In genomic region chr16:30535777-30536190, GRCh38 we compare ENCODE assay signal across 1 cellular context.
TF ChIP-seq lines count a peak whose summit lies in the region.

No MANE protein-coding gene starts in this region.

TF ChIP-seq in HepG2, 621 proteins besides CTCF, POLR2A, EP300 and RAD21 (continued from another document and continues in another):
- TF ChIP-seq, protein P1, sequence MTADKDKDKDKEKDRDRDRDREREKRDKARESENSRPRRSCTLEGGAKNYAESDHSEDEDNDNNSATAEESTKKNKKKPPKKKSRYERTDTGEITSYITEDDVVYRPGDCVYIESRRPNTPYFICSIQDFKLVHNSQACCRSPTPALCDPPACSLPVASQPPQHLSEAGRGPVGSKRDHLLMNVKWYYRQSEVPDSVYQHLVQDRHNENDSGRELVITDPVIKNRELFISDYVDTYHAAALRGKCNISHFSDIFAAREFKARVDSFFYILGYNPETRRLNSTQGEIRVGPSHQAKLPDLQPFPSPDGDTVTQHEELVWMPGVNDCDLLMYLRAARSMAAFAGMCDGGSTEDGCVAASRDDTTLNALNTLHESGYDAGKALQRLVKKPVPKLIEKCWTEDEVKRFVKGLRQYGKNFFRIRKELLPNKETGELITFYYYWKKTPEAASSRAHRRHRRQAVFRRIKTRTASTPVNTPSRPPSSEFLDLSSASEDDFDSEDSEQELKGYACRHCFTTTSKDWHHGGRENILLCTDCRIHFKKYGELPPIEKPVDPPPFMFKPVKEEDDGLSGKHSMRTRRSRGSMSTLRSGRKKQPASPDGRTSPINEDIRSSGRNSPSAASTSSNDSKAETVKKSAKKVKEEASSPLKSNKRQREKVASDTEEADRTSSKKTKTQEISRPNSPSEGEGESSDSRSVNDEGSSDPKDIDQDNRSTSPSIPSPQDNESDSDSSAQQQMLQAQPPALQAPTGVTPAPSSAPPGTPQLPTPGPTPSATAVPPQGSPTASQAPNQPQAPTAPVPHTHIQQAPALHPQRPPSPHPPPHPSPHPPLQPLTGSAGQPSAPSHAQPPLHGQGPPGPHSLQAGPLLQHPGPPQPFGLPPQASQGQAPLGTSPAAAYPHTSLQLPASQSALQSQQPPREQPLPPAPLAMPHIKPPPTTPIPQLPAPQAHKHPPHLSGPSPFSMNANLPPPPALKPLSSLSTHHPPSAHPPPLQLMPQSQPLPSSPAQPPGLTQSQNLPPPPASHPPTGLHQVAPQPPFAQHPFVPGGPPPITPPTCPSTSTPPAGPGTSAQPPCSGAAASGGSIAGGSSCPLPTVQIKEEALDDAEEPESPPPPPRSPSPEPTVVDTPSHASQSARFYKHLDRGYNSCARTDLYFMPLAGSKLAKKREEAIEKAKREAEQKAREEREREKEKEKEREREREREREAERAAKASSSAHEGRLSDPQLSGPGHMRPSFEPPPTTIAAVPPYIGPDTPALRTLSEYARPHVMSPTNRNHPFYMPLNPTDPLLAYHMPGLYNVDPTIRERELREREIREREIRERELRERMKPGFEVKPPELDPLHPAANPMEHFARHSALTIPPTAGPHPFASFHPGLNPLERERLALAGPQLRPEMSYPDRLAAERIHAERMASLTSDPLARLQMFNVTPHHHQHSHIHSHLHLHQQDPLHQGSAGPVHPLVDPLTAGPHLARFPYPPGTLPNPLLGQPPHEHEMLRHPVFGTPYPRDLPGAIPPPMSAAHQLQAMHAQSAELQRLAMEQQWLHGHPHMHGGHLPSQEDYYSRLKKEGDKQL (CRISPR knock-in tag; IDR thresholded peaks at IDR 0.05; ENCODE audit: low read depth): no peak
- TF ChIP-seq ELF1 (CRISPR knock-in tag; IDR thresholded peaks at IDR 0.05) (no peak), GTF2F1 (IDR thresholded peaks at IDR 0.05; ENCODE audit: low read length) (no peak), SNAPC4 (CRISPR knock-in tag; IDR thresholded peaks at IDR 0.05) (peak; percentile 49; the same call in 1 of the 2 replicates), ASH2L (IDR thresholded peaks at IDR 0.05; ENCODE audit: insufficient read length, low read depth, low read length) (no peak), ZNF703 (CRISPR knock-in tag; IDR thresholded peaks at IDR 0.05; ENCODE audit: borderline replicate concordance) (no peak), MTA3 (CRISPR knock-in tag; IDR thresholded peaks at IDR 0.05) (no peak), TEF (CRISPR knock-in tag; IDR thresholded peaks at IDR 0.05) (no peak), ZNF350 (CRISPR knock-in tag; IDR thresholded peaks at IDR 0.05; ENCODE audit: borderline replicate concordance, low read depth) (no peak), DR1 (CRISPR knock-in tag; IDR thresholded peaks at IDR 0.05) (no peak), PBX3 (CRISPR knock-in tag; IDR thresholded peaks at IDR 0.05; ENCODE audit: borderline replicate concordance) (no peak), ZFYVE20 (CRISPR knock-in tag; IDR thresholded peaks at IDR 0.05; ENCODE audit: borderline replicate concordance, low read depth) (no peak), ZKSCAN5 (CRISPR knock-in tag; IDR thresholded peaks at IDR 0.05) (peak; percentile 73; the same call in 1 of the 2 replicates), ZFP36L1 (CRISPR knock-in tag; IDR thresholded peaks at IDR 0.05) (no peak), SRF (IDR thresholded peaks at IDR 0.05; ENCODE audit: low read depth, low read length) (no peak), RORA (CRISPR knock-in tag; IDR thresholded peaks at IDR 0.05) (no peak), ZNF10 (CRISPR knock-in tag; IDR thresholded peaks at IDR 0.05; ENCODE audit: borderline replicate concordance, low read depth) (no peak), ZNF224 (CRISPR knock-in tag; IDR thresholded peaks at IDR 0.05) (no peak), KAT7 (CRISPR knock-in tag; IDR thresholded peaks at IDR 0.05; ENCODE audit: borderline replicate concordance) (no peak), SYNCRIP (IDR thresholded peaks at IDR 0.05; ENCODE audit: insufficient read depth, low read depth, low read length) (no peak), BRD4 (CRISPR knock-in tag; IDR thresholded peaks at IDR 0.05) (0 out of 2 replicates have a peak, but pooled peaks have one; percentile 50), ARHGAP35 (CRISPR knock-in tag; IDR thresholded peaks at IDR 0.05; ENCODE audit: borderline replicate concordance) (peak; percentile 42; the same call in 1 of the 2 replicates), NFKBIZ (CRISPR knock-in tag; IDR thresholded peaks at IDR 0.05) (no peak; the same call in 1 of the 2 replicates), ZNF263 (CRISPR knock-in tag; IDR thresholded peaks at IDR 0.05) (peak; percentile 40; the same call in 1 of the 2 replicates), KDM6A (CRISPR knock-in tag; IDR thresholded peaks at IDR 0.05; ENCODE audit: low read depth) (no peak), ZBTB1 (CRISPR knock-in tag; IDR thresholded peaks at IDR 0.05; ENCODE audit: borderline replicate concordance) (no peak), ZSCAN20 (CRISPR knock-in tag; IDR thresholded peaks at IDR 0.05; ENCODE audit: borderline replicate concordance) (no peak), ZNF850 (CRISPR knock-in tag; conservative IDR thresholded peaks at IDR 0.05) (no peak), MYC (CRISPR knock-in tag; IDR thresholded peaks at IDR 0.05; ENCODE audit: borderline replicate concordance) (peak; percentile 94), HOXA3 (CRISPR knock-in tag; IDR thresholded peaks at IDR 0.05) (peak; percentile 85), MATR3 (CRISPR knock-in tag; IDR thresholded peaks at IDR 0.05) (no peak), NKX3-1 (CRISPR knock-in tag; IDR thresholded peaks at IDR 0.05) (peak; percentile 63), HDAC2 (CRISPR knock-in tag; IDR thresholded peaks at IDR 0.05) (peak; percentile 77)
- TF ChIP-seq, protein P2, sequence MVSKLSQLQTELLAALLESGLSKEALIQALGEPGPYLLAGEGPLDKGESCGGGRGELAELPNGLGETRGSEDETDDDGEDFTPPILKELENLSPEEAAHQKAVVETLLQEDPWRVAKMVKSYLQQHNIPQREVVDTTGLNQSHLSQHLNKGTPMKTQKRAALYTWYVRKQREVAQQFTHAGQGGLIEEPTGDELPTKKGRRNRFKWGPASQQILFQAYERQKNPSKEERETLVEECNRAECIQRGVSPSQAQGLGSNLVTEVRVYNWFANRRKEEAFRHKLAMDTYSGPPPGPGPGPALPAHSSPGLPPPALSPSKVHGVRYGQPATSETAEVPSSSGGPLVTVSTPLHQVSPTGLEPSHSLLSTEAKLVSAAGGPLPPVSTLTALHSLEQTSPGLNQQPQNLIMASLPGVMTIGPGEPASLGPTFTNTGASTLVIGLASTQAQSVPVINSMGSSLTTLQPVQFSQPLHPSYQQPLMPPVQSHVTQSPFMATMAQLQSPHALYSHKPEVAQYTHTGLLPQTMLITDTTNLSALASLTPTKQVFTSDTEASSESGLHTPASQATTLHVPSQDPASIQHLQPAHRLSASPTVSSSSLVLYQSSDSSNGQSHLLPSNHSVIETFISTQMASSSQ (IDR thresholded peaks at IDR 0.05; ENCODE audit: low read depth): no peak
- TF ChIP-seq, protein P2 (CRISPR knock-in tag; IDR thresholded peaks at IDR 0.05; ENCODE audit: borderline replicate concordance): 0 out of 2 replicates have a peak, but pooled peaks have one; percentile 40
- TF ChIP-seq, protein P3, sequence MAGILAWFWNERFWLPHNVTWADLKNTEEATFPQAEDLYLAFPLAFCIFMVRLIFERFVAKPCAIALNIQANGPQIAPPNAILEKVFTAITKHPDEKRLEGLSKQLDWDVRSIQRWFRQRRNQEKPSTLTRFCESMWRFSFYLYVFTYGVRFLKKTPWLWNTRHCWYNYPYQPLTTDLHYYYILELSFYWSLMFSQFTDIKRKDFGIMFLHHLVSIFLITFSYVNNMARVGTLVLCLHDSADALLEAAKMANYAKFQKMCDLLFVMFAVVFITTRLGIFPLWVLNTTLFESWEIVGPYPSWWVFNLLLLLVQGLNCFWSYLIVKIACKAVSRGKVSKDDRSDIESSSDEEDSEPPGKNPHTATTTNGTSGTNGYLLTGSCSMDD (CRISPR knock-in tag; IDR thresholded peaks at IDR 0.05): no peak
- TF ChIP-seq, protein P4, sequence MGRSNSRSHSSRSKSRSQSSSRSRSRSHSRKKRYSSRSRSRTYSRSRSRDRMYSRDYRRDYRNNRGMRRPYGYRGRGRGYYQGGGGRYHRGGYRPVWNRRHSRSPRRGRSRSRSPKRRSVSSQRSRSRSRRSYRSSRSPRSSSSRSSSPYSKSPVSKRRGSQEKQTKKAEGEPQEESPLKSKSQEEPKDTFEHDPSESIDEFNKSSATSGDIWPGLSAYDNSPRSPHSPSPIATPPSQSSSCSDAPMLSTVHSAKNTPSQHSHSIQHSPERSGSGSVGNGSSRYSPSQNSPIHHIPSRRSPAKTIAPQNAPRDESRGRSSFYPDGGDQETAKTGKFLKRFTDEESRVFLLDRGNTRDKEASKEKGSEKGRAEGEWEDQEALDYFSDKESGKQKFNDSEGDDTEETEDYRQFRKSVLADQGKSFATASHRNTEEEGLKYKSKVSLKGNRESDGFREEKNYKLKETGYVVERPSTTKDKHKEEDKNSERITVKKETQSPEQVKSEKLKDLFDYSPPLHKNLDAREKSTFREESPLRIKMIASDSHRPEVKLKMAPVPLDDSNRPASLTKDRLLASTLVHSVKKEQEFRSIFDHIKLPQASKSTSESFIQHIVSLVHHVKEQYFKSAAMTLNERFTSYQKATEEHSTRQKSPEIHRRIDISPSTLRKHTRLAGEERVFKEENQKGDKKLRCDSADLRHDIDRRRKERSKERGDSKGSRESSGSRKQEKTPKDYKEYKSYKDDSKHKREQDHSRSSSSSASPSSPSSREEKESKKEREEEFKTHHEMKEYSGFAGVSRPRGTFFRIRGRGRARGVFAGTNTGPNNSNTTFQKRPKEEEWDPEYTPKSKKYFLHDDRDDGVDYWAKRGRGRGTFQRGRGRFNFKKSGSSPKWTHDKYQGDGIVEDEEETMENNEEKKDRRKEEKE (IDR thresholded peaks at IDR 0.05): no peak
- TF ChIP-seq, protein P5, sequence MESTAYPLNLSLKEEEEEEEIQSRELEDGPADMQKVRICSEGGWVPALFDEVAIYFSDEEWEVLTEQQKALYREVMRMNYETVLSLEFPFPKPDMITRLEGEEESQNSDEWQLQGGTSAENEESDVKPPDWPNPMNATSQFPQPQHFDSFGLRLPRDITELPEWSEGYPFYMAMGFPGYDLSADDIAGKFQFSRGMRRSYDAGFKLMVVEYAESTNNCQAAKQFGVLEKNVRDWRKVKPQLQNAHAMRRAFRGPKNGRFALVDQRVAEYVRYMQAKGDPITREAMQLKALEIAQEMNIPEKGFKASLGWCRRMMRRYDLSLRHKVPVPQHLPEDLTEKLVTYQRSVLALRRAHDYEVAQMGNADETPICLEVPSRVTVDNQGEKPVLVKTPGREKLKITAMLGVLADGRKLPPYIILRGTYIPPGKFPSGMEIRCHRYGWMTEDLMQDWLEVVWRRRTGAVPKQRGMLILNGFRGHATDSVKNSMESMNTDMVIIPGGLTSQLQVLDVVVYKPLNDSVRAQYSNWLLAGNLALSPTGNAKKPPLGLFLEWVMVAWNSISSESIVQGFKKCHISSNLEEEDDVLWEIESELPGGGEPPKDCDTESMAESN (CRISPR knock-in tag; conservative IDR thresholded peaks at IDR 0.05): 0 out of 2 replicates have a peak, but pooled peaks have one; percentile 44
